In the genomic region with DNA sequence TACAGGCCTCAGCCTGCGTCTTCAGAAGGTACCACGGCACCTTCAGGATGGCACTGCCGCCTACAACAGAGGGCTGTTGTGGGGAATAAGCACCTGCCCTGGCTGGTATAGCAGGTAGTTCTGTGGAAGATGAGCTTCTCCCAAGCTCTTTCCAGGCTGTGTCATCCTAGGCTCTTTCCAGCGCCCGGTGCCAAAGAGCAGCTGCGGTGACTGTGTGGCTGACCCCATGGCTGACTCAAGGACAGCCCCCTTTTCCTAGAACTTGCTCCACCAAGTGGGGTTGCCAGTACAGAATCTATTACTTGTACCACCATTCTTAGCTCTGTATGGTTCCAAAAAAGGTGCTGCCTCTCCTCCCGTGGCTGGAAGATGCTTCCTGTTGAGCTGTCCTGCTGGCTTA, we compare ENCODE assay signal across 18 cellular contexts. TPM values are rescaled to one million over a fixed set of nuclear protein-coding genes. Genes with fewer than 3 reads are reported as not detected.
DNase-seq lines count a peak whose midpoint lies in the region; ATAC-seq and TF ChIP-seq lines count a peak whose summit lies in the region.
"Had no signal": no experiment of that assay in that cellular context is flagged by ENCODE, and none has a peak within 500 bp of the region (broad histone marks: within the 10 kb centered on the region; RNA-seq: fewer than 3 reads in every experiment).

No MANE protein-coding gene starts in this region.

- no peak for ATAC-seq in stimulated activated effector memory CD8-positive, alpha-beta T cell treated with anti-CD3 and anti-CD28 coated beads, Interleukin-12 subunit alpha, Interleukin-12 subunit beta, amount 100 ng/mL, for 72 hours
- ATAC-seq in activated CD8-positive, alpha-beta memory T cell treated with anti-CD3 and anti-CD28 coated beads, Interleukin-2, amount 10 ng/mL, durations not matched to agents 7 days and 5 days: no peak
- ATAC-seq in HG03039 (IDR thresholded peaks at IDR 0.05; ENCODE audit: unreplicated experiment): no peak
- no peak for ATAC-seq in GM21360 (IDR thresholded peaks at IDR 0.05; ENCODE audit: unreplicated experiment)
- ATAC-seq: HCT116 had no signal

- no peak overlapping the region for H3K4me2 ChIP-seq in osteoblast (ENCODE audit: insufficient read depth, low read length)
- H3K4me2 ChIP-seq: BLaER1 had no signal

- H3K27ac Mint-ChIP-seq in stimulated activated effector memory CD8-positive, alpha-beta T cell treated with anti-CD3 and anti-CD28 coated beads, Interleukin-12 subunit alpha, Interleukin-12 subunit beta, amount 100 ng/mL, for 72 hours: peak overlapping the region; percentile 40
- no peak overlapping the region for H3K27ac Mint-ChIP-seq in activated CD8-positive, alpha-beta memory T cell treated with anti-CD3 and anti-CD28 coated beads, Interleukin-2, amount 10 ng/mL, durations not matched to agents 7 days and 5 days

- no peaks in the 10 kb centered on the region for H3K9me3 Mint-ChIP-seq in stimulated activated effector memory CD8-positive, alpha-beta T cell treated with anti-CD3 and anti-CD28 coated beads, Interleukin-12 subunit alpha, Interleukin-12 subunit beta, amount 100 ng/mL, for 72 hours
- H3K9me3 Mint-ChIP-seq in activated CD8-positive, alpha-beta memory T cell treated with anti-CD3 and anti-CD28 coated beads, Interleukin-2, amount 10 ng/mL, durations not matched to agents 7 days and 5 days (ENCODE audit: low read depth): no peaks in the 10 kb centered on the region
- H3K9me3 Mint-ChIP-seq: CD14-positive monocyte had no signal

- H3K36me3 Mint-ChIP-seq in stimulated activated effector memory CD8-positive, alpha-beta T cell treated with anti-CD3 and anti-CD28 coated beads, Interleukin-12 subunit alpha, Interleukin-12 subunit beta, amount 100 ng/mL, for 72 hours: peaks cover 68% of the 10 kb centered on the region
- peaks cover 9% of the 10 kb centered on the region for H3K36me3 Mint-ChIP-seq in activated CD8-positive, alpha-beta memory T cell treated with anti-CD3 and anti-CD28 coated beads, Interleukin-2, amount 10 ng/mL, durations not matched to agents 7 days and 5 days

- H3K27me3 ChIP-seq in ascending aorta: no peaks in the 10 kb centered on the region
- H3K27me3 ChIP-seq in osteoblast (ENCODE audit: insufficient read depth, low read length): no peaks in the 10 kb centered on the region
- H3K27me3 ChIP-seq: BLaER1 had no signal

- intact Hi-C loops in ascending aorta (cut with DNase I): no loop called here

- no peak overlapping the region for H3K4me3 ChIP-seq in HEK293 (ENCODE audit: low read depth, low read length)
- no peak overlapping the region for H3K4me3 ChIP-seq in ascending aorta
- H3K4me3 ChIP-seq in osteoblast (ENCODE audit: insufficient read depth, low read length): no peak overlapping the region
- H3K4me3 ChIP-seq: BLaER1 had no signal

- no peak for DNase-seq in ascending aorta (ENCODE audit: low spot score in 2 of 2)
- DNase-seq in osteoblast (ENCODE audit: insufficient read length, low spot score, missing footprints): peak; percentile 44
- no peak for DNase-seq in stimulated activated effector memory CD8-positive, alpha-beta T cell treated with anti-CD3 and anti-CD28 coated beads, Interleukin-12 subunit alpha, Interleukin-12 subunit beta, amount 100 ng/mL, for 72 hours (ENCODE audit: low spot score in 2 of 2)
- DNase-seq in activated CD8-positive, alpha-beta memory T cell treated with anti-CD3 and anti-CD28 coated beads, Interleukin-2, amount 10 ng/mL, durations not matched to agents 7 days and 5 days: no peak
- DNase-seq: 8988T; CD4-positive, alpha-beta memory T cell; DMS153; DMS79; GDM1; GOT3; H7 had no signal

- CTCF ChIA-PET in HEK293 (lab: Yijun Ruan, JAX): interaction anchor here (1.5 kb wide), 1 partner anchor 24 kb away, joined by 4 read pairs; no protein-coding TSS in a partner anchor
- CTCF ChIA-PET in activated CD8-positive, alpha-beta memory T cell treated with anti-CD3 and anti-CD28 coated beads, Interleukin-2, amount 10 ng/mL, durations not matched to agents 7 days and 5 days (lab: Charles Lee): interaction anchor here (1.9 kb wide), 1 partner anchor 24 kb away, joined by 6 read pairs; no protein-coding TSS in a partner anchor

- H3K27ac ChIP-seq in HEK293 (ENCODE audit: extremely low read depth, low read depth, low read length) (no peak overlapping the region), ascending aorta (peak overlapping the region; percentile 92 to 95), osteoblast (ENCODE audit: low read depth, low read length) (no peak overlapping the region)
- H3K27ac ChIP-seq: BLaER1, HL-60 had no signal

- no peaks in the 10 kb centered on the region for H3K4me1 ChIP-seq in HEK293 (ENCODE audit: control insufficient read depth, insufficient read depth, low read length)
- peaks cover 16 to 24% of the 10 kb centered on the region in 2 donors for H3K4me1 ChIP-seq in ascending aorta
- peaks cover 25% of the 10 kb centered on the region for H3K4me1 ChIP-seq in osteoblast (ENCODE audit: insufficient read depth, low read length)

- peaks cover 2% of the 10 kb centered on the region for H3K79me2 ChIP-seq in osteoblast (ENCODE audit: insufficient read depth, low read length)

- no peak overlapping the region for H3K4me3 Mint-ChIP-seq in stimulated activated effector memory CD8-positive, alpha-beta T cell treated with anti-CD3 and anti-CD28 coated beads, Interleukin-12 subunit alpha, Interleukin-12 subunit beta, amount 100 ng/mL, for 72 hours
- H3K4me3 Mint-ChIP-seq in activated CD8-positive, alpha-beta memory T cell treated with anti-CD3 and anti-CD28 coated beads, Interleukin-2, amount 10 ng/mL, durations not matched to agents 7 days and 5 days: no peak overlapping the region
- H3K4me3 Mint-ChIP-seq: CD14-positive monocyte; CD4-positive, alpha-beta memory T cell had no signal

- no peak for TF ChIP-seq CTCF in HEK293 (tag by site-specific recombination; IDR thresholded peaks at IDR 0.05)
- TF ChIP-seq CTCF in ascending aorta (IDR thresholded peaks at IDR 0.05): no peak
- TF ChIP-seq CTCF in osteoblast (IDR thresholded peaks at IDR 0.05; ENCODE audit: extremely low read depth, low read depth, low read length): no peak

- no peaks in the 10 kb centered on the region for H4K20me1 ChIP-seq in osteoblast (ENCODE audit: insufficient read depth, low read length)
- H4K20me1 ChIP-seq: BLaER1 had no signal

- H3K9me3 ChIP-seq in HEK293 (ENCODE audit: control insufficient read depth, insufficient read depth, low read depth, low read length): no peaks in the 10 kb centered on the region
- H3K9me3 ChIP-seq in ascending aorta: no peaks in the 10 kb centered on the region
- H3K9me3 ChIP-seq in osteoblast (ENCODE audit: low read depth, low read length): no peaks in the 10 kb centered on the region
- H3K9me3 ChIP-seq: BLaER1 had no signal

- no peak overlapping the region for H2AFZ ChIP-seq in osteoblast (ENCODE audit: low read length)

- no peaks in the 10 kb centered on the region for H3K27me3 Mint-ChIP-seq in activated CD8-positive, alpha-beta memory T cell treated with anti-CD3 and anti-CD28 coated beads, Interleukin-2, amount 10 ng/mL, durations not matched to agents 7 days and 5 days
- H3K27me3 Mint-ChIP-seq: CD4-positive, alpha-beta memory T cell had no signal

- H3K36me3 ChIP-seq in HEK293 (ENCODE audit: control insufficient read depth in 2 of 2, insufficient read depth in 1 of 2, low read length in 2 of 2) (peaks cover 0 to 88% of the 10 kb centered on the region in 2 experiments; a peak in 2 of 3 replicates), ascending aorta (peaks cover 64 to 70% of the 10 kb centered on the region in 2 donors), osteoblast (ENCODE audit: insufficient read depth, low read length) (peaks cover 40% of the 10 kb centered on the region)

- POLR2A ChIA-PET in HEK293 (lab: Yijun Ruan, JAX): interaction anchor here (0.6 kb wide), 1 partner anchor 20 kb away, joined by 4 read pairs; no protein-coding TSS in a partner anchor

- peaks cover 2% of the 10 kb centered on the region for H3K4me1 Mint-ChIP-seq in stimulated activated effector memory CD8-positive, alpha-beta T cell treated with anti-CD3 and anti-CD28 coated beads, Interleukin-12 subunit alpha, Interleukin-12 subunit beta, amount 100 ng/mL, for 72 hours
- H3K4me1 Mint-ChIP-seq in activated CD8-positive, alpha-beta memory T cell treated with anti-CD3 and anti-CD28 coated beads, Interleukin-2, amount 10 ng/mL, durations not matched to agents 7 days and 5 days: peaks cover 2% of the 10 kb centered on the region

TF ChIP-seq in HEK293, 187 proteins besides CTCF, POLR2A, EP300 and RAD21 (continues in another document):
- TF ChIP-seq, protein P1, sequence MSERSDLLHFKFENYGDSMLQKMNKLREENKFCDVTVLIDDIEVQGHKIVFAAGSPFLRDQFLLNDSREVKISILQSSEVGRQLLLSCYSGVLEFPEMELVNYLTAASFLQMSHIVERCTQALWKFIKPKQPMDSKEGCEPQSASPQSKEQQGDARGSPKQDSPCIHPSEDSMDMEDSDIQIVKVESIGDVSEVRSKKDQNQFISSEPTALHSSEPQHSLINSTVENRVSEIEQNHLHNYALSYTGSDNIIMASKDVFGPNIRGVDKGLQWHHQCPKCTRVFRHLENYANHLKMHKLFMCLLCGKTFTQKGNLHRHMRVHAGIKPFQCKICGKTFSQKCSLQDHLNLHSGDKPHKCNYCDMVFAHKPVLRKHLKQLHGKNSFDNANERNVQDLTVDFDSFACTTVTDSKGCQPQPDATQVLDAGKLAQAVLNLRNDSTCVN (tag by site-specific recombination; optimal IDR thresholded peaks at IDR 0.05): no peak

RNA-seq across cellular contexts. Expression of a gene that starts 21.9 kb away (rescaled TPM):
- total RNA-seq in ascending aorta: 251 TPM
- 119 and 135 TPM in 2 replicates for total RNA-seq in osteoblast
- 10 to 100 TPM; 16.4 to 23.9 TPM for total RNA-seq in activated CD8-positive, alpha-beta memory T cell treated with anti-CD3 and anti-CD28 coated beads, Interleukin-2, amount 10 ng/mL, durations not matched to agents 7 days and 5 days

RNA-seq across cellular contexts. Expression of a gene that starts 39.2 kb away (rescaled TPM):
- 1.3 TPM for total RNA-seq in ascending aorta
- 1.8 and 2.2 TPM in 2 replicates for total RNA-seq in osteoblast
- total RNA-seq in activated CD8-positive, alpha-beta memory T cell treated with anti-CD3 and anti-CD28 coated beads, Interleukin-2, amount 10 ng/mL, durations not matched to agents 7 days and 5 days: 10 to 100 TPM in 1 of 2 experiments, 1 to 10 TPM in 1; 5.5 to 11.0 TPM

RNA-seq across cellular contexts. Expression of a gene that starts 40.4 kb away (rescaled TPM):
- 77.0 TPM for total RNA-seq in ascending aorta
- 11.9 and 12.4 TPM in 2 replicates for total RNA-seq in osteoblast
- 10 to 100 TPM; 67.0 to 73.2 TPM for total RNA-seq in activated CD8-positive, alpha-beta memory T cell treated with anti-CD3 and anti-CD28 coated beads, Interleukin-2, amount 10 ng/mL, durations not matched to agents 7 days and 5 days

RNA-seq across cellular contexts. Expression of a gene that starts 52.4 kb away (rescaled TPM):
- total RNA-seq in ascending aorta: 9.8 TPM
- total RNA-seq in osteoblast: 4.4 and 6.2 TPM in 2 replicates
- 10 to 100 TPM; 48.9 to 63.8 TPM for total RNA-seq in activated CD8-positive, alpha-beta memory T cell treated with anti-CD3 and anti-CD28 coated beads, Interleukin-2, amount 10 ng/mL, durations not matched to agents 7 days and 5 days

Comparison
In these comparisons a context has a peak if more than half of its experiments do, and no peak if none do; other contexts are left out.
1. H3K27ac ChIP-seq: peak in ascending aorta (2 of 2); none in HEK293 (single experiment) and osteoblast (single experiment).